Comparison of ENCODE assay signal across 26 cellular contexts in the genomic region with DNA sequence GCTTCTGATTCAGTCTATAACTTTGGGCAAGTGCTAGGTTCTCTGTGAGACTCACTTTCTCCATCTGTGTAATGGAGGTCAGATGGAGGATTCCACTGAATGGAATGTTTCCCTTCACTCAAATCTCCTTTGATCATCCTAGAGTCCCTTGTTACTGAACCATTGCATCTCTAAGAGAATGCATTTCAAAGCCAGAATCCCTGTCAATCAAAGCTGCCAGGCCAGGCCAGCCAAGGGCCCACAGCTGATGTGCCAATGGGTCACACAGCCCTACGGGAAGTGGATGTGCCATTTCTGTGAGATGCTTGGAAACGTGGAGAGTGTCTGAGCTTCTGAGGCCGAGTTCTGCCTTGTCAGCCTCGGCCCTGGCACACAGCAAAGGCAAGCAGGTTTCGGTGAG. TPM values are rescaled to one million over a fixed set of nuclear protein-coding genes. Genes with fewer than 3 reads are reported as not detected.
"Had no signal": no experiment of that assay in that cellular context is flagged by ENCODE, and none has a peak within 500 bp of the region (broad histone marks: within the 10 kb centered on the region; RNA-seq: fewer than 3 reads in every experiment).

No MANE protein-coding gene starts in this region.

- H3K4me3 Mint-ChIP-seq: activated CD4-positive, alpha-beta T cell treated with anti-CD3 and anti-CD28 coated beads for 36 hours; activated CD8-positive, alpha-beta T cell treated with anti-CD3 and anti-CD28 coated beads for 36 hours; activated naive CD4-positive, alpha-beta T cell treated with anti-CD3 and anti-CD28 coated beads, Interleukin-2, amount 10 ng/mL, durations not matched to agents 7 days and 5 days; activated naive CD8-positive, alpha-beta T cell treated with anti-CD3 and anti-CD28 coated beads for 36 hours; activated T-cell treated with anti-CD3 and anti-CD28 coated beads, Interleukin-2, amount 50 U/mL, for 72 hours; IgD-negative memory B cell; T-cell had no signal

- H3K27ac Mint-ChIP-seq: activated CD4-positive, alpha-beta T cell treated with anti-CD3 and anti-CD28 coated beads for 36 hours; activated CD8-positive, alpha-beta T cell treated with anti-CD3 and anti-CD28 coated beads for 36 hours; activated naive CD4-positive, alpha-beta T cell treated with anti-CD3 and anti-CD28 coated beads, Interleukin-2, amount 10 ng/mL, durations not matched to agents 7 days and 5 days; activated naive CD8-positive, alpha-beta T cell treated with anti-CD3 and anti-CD28 coated beads for 36 hours; activated T-cell treated with anti-CD3 and anti-CD28 coated beads, Interleukin-2, amount 50 U/mL, for 72 hours; activated T-helper 2 cell treated with anti-CD3 and anti-CD28 coated beads, Interferon-gamma antibody, Interleukin-2, Interleukin-4, amounts not matched to agents 10 μg/mL and 5 μg/mL and 100 μg/mL, durations not matched to agents 14 hours and 24 hours and 36 hours; IgD-negative memory B cell; T-cell had no signal

- H3K4me1 Mint-ChIP-seq: activated CD4-positive, alpha-beta T cell treated with anti-CD3 and anti-CD28 coated beads for 36 hours; activated naive CD4-positive, alpha-beta T cell treated with anti-CD3 and anti-CD28 coated beads, Interleukin-2, amount 10 ng/mL, durations not matched to agents 7 days and 5 days; activated naive CD8-positive, alpha-beta T cell treated with anti-CD3 and anti-CD28 coated beads for 36 hours; T-cell had no signal

- ATAC-seq: activated CD4-positive, alpha-beta T cell treated with anti-CD3 and anti-CD28 coated beads for 36 hours; activated CD8-positive, alpha-beta T cell treated with anti-CD3 and anti-CD28 coated beads for 36 hours; activated T-cell treated with anti-CD3 and anti-CD28 coated beads, Interleukin-2, amount 50 U/mL, for 72 hours; PC-3; T-cell had no signal

- H3K36me3 Mint-ChIP-seq: activated naive CD4-positive, alpha-beta T cell treated with anti-CD3 and anti-CD28 coated beads, Interleukin-2, amount 10 ng/mL, durations not matched to agents 7 days and 5 days; activated naive CD8-positive, alpha-beta T cell treated with anti-CD3 and anti-CD28 coated beads for 36 hours; IgD-negative memory B cell; T-cell had no signal

- H3K36me3 ChIP-seq: brain microvascular endothelial cell, cardiac muscle cell had no signal

- H3K27ac ChIP-seq: brain microvascular endothelial cell, cardiac muscle cell, KMS-11, SK-N-MC had no signal

- H3K4me3 ChIP-seq: cardiac muscle cell, SK-N-MC had no signal

- H3K27me3 Mint-ChIP-seq: activated CD4-positive, alpha-beta T cell treated with anti-CD3 and anti-CD28 coated beads for 36 hours; activated CD8-positive, alpha-beta T cell treated with anti-CD3 and anti-CD28 coated beads for 36 hours; activated naive CD8-positive, alpha-beta T cell treated with anti-CD3 and anti-CD28 coated beads for 36 hours had no signal

- H3K27me3 ChIP-seq: brain microvascular endothelial cell had no signal

- DNase-seq: activated CD4-positive, alpha-beta T cell treated with anti-CD3 and anti-CD28 coated beads for 36 hours; activated CD4-positive, CD25-positive, alpha-beta regulatory T cell; activated CD8-positive, alpha-beta memory T cell treated with anti-CD3 and anti-CD28 coated beads, Interleukin-2, amount 50 U/mL, for 4 hours; activated CD8-positive, alpha-beta T cell treated with anti-CD3 and anti-CD28 coated beads for 36 hours; activated gamma-delta T cell treated with Interleukin-2 at 50 U/mL for 16 hours; activated naive CD4-positive, alpha-beta T cell treated with anti-CD3 and anti-CD28 coated beads, Interleukin-2, amount 10 ng/mL, durations not matched to agents 7 days and 5 days; activated naive CD8-positive, alpha-beta T cell treated with anti-CD3 and anti-CD28 coated beads for 36 hours; activated T-cell treated with anti-CD3 and anti-CD28 coated beads, Interleukin-2, amount 50 U/mL, for 72 hours; brain microvascular endothelial cell; NCI-H1092; NCI-H1417; NCI-H2029; NCI-H2107; NCI-H345; NCI-H510A; NCI-H526 treated with DMSO at 0.1 percent for 48 hours; PC-3; T-cell; T-helper 2 cell; T1000 had no signal

- H3K9me3 Mint-ChIP-seq: activated CD8-positive, alpha-beta T cell treated with anti-CD3 and anti-CD28 coated beads for 36 hours; activated naive CD4-positive, alpha-beta T cell treated with anti-CD3 and anti-CD28 coated beads, Interleukin-2, amount 10 ng/mL, durations not matched to agents 7 days and 5 days; activated naive CD8-positive, alpha-beta T cell treated with anti-CD3 and anti-CD28 coated beads for 36 hours; activated T-cell treated with anti-CD3 and anti-CD28 coated beads, Interleukin-2, amount 50 U/mL, for 72 hours; activated T-helper 2 cell treated with anti-CD3 and anti-CD28 coated beads, Interferon-gamma antibody, Interleukin-2, Interleukin-4, amounts not matched to agents 10 μg/mL and 5 μg/mL and 100 μg/mL, durations not matched to agents 14 hours and 24 hours and 36 hours; IgD-negative memory B cell; T-cell had no signal

RNA-seq across cellular contexts. Expression of gene SCN5A, which starts 32.4 kb away (rescaled TPM):
- total RNA-seq: activated T-helper 2 cell treated with anti-CD3 and anti-CD28 coated beads, Interferon-gamma antibody, Interleukin-2, Interleukin-4, amounts not matched to agents 10 μg/mL and 5 μg/mL and 100 μg/mL, durations not matched to agents 14 hours and 24 hours and 36 hours; MCF 10A; PC-3 had no signal
- polyA plus RNA-seq: IgD-negative memory B cell had no signal
